In the genomic region with DNA sequence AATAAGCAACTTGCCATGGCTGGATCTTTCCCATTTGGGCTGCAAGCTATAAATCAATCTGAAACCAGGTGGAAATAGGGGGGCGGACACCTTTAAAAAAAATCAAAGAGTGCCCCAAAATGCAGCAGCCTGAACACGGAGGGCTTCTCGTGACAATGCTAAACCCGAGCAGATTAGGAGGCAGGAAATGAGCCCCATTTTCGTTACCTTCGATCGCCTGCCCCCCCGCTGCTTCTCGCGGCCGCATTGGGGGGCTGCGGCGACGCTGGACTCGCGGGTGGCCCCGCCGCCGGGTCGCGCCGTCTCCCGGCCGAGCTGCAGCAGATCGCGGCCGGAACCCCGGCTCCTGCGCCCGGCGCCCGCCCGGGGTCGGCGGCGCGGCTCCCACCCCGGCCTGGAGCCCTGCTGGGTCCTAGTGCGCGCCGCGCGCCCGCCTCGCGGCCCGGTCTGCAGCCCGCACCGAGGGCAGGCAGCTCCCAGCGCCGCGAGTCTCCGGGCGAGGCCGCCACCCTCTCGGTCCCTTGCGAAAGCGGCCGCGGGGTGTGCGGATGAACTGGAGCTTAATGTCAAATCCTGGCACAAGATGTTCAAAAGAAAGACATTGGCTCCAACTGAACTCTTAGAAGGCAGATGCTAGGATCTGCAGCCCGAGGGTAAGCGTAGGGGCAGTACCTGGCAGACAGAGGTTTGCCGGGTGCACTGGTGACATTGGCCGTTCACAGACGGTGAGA, we compare ENCODE assay signal across 8 cellular contexts.
DNase-seq lines count a peak whose midpoint lies in the region; ATAC-seq, FAIRE-seq and TF ChIP-seq lines count a peak whose summit lies in the region.

No MANE protein-coding gene starts in this region.

- intact Hi-C loops in ovary (cut with DNase I) = loop anchor here in 1 of 4 donors (10.0 kb wide), 1 partner anchor 204 kb away; a partner anchor contains a TSS

- peaks cover 66% of the 10 kb centered on the region for H3K4me1 Mint-ChIP-seq in activated naive CD8-positive, alpha-beta T cell (ENCODE audit: low read depth)

- no peaks in the 10 kb centered on the region for H3K36me3 ChIP-seq in cardiac muscle cell
- H3K36me3 ChIP-seq in ovary = no peaks in the 10 kb centered on the region

- H3K36me3 Mint-ChIP-seq in activated naive CD8-positive, alpha-beta T cell = no peaks in the 10 kb centered on the region

- 1% methylated on average over 56 to 66 of the region's 66 CpGs for WGBS in ovary, 3 donors

- in situ Hi-C loops in KBM-7 (cut with MboI; ENCODE audit: low pct_unique_long_range_greater_than_20kb, low sequenced_read_pairs) = no loop called here

- no peak overlapping the region for H3K27ac ChIP-seq in cardiac muscle cell
- H3K27ac ChIP-seq in ovary = peak overlapping the region in 1 of 2 donors; percentile 7

- H3K4me3 ChIP-seq in cardiac muscle cell (peak overlapping the region; percentile 89), ovary (peak overlapping the region; percentile 44)

- TF ChIP-seq POLR2A in ovary (IDR thresholded peaks at IDR 0.05) = no peak

- H3K27me3 ChIP-seq in cardiac muscle cell (no peaks in the 10 kb centered on the region), ovary (no peaks in the 10 kb centered on the region)

- no peaks in the 10 kb centered on the region for H3K9me3 Mint-ChIP-seq in activated naive CD8-positive, alpha-beta T cell (ENCODE audit: low read depth)

- H3K4me3 Mint-ChIP-seq in activated naive CD8-positive, alpha-beta T cell = peak overlapping the region; percentile 96

- H3K9me3 ChIP-seq in cardiac muscle cell (ENCODE audit: low read depth) (no peaks in the 10 kb centered on the region), ovary (no peaks in the 10 kb centered on the region)

- TF ChIP-seq CTCF in cardiac muscle cell (IDR thresholded peaks at IDR 0.05; ENCODE audit: low read depth, low read length) = no peak
- peak in 1 of 3 donors; percentile 4 for TF ChIP-seq CTCF in ovary (IDR thresholded peaks at IDR 0.05)

- H3K27me3 Mint-ChIP-seq in activated naive CD8-positive, alpha-beta T cell = no peaks in the 10 kb centered on the region

- peak overlapping the region; percentile 99 for H3K27ac Mint-ChIP-seq in activated naive CD8-positive, alpha-beta T cell

- DNase-seq in ELF-1 (ENCODE audit: low read depth, low spot score) (peak; percentile 78), KBM-7 (peak; percentile 76), SK-N-DZ (ENCODE audit: low spot score) (peak; percentile 57), cardiac muscle cell (ENCODE audit: low read depth in 1 of 2, low spot score in 1 of 2) (peak; percentile 79 to 82), ovary (peak; percentile 52 to 71 (median 59)), urothelium cell line (ENCODE audit: low spot score) (peak; percentile 77)

- peaks cover 35% of the 10 kb centered on the region for H3K4me1 ChIP-seq in cardiac muscle cell (ENCODE audit: low read depth)
- H3K4me1 ChIP-seq in ovary (ENCODE audit: insufficient read depth) = peaks cover 6% of the 10 kb centered on the region

- no peak for TF ChIP-seq EP300 in ovary (IDR thresholded peaks at IDR 0.05)

- ATAC-seq in GM21619 (IDR thresholded peaks at IDR 0.05; ENCODE audit: unreplicated experiment) = peak; percentile 68

- FAIRE-seq in urothelium cell line (lab: Jason Lieb, UNC) = no peak
